26 cellular contexts compared by ENCODE assay signal in genomic region chr2:133819906-133820305, GRCh38.
A peak's percentile ranks its signal among the peaks of the same experiment; 100 is the strongest.
DNase-seq lines count a peak whose midpoint lies in the region; ATAC-seq and TF ChIP-seq lines count a peak whose summit lies in the region.
"Had no signal": no experiment of that assay in that cellular context is flagged by ENCODE, and none has a peak within 500 bp of the region (broad histone marks: within the 10 kb centered on the region; RNA-seq: fewer than 3 reads in every experiment).

No MANE protein-coding gene starts in this region.

- peaks cover 7% of the 10 kb centered on the region for H3K36me3 Mint-ChIP-seq in HFFc6 (ENCODE audit: low read depth)
- H3K36me3 Mint-ChIP-seq: CD8-positive, alpha-beta memory T cell had no signal

- H3K27ac ChIP-seq in AG04450 (ENCODE audit: low read depth, low read length) = peak overlapping the region; percentile 33
- H3K27ac ChIP-seq: GM23248, hepatocyte, psoas muscle had no signal

- peaks cover 71% of the 10 kb centered on the region for H3K4me1 Mint-ChIP-seq in HFFc6 (ENCODE audit: low read depth)
- H3K4me1 Mint-ChIP-seq: CD8-positive, alpha-beta memory T cell had no signal

- H3K27me3 Mint-ChIP-seq in HFFc6 (ENCODE audit: insufficient read depth) = no peaks in the 10 kb centered on the region

- no peaks in the 10 kb centered on the region for H3K27me3 ChIP-seq in AG04450 (ENCODE audit: control insufficient read depth, insufficient read depth, low read length)
- H3K27me3 ChIP-seq: hepatocyte had no signal

- POLR2A ChIA-PET in AG04450 (lab: Yijun Ruan, JAX) = no interaction called here

- DNase-seq in AG04450 (ENCODE audit: low read depth, low spot score) = no peak
- no peak for DNase-seq in HFFc6
- peak; percentile 10 for DNase-seq in SK-MEL-5 (ENCODE audit: low read depth, low spot score)
- peak; percentile 22 for DNase-seq in fibroblast of the aortic adventitia (ENCODE audit: low read depth)
- no peak for DNase-seq in activated CD4-positive, CD25-positive, alpha-beta regulatory T cell treated with anti-CD3 and anti-CD28 coated beads, Interleukin-2, amount 50 U/mL, for 72 hours
- no peak for DNase-seq in AML-193 (lab: John Stamatoyannopoulos, UW)
- DNase-seq in amniotic stem cell (lab: John Stamatoyannopoulos, UW) = no peak
- DNase-seq: activated naive CD4-positive, alpha-beta T cell treated with anti-CD3 and anti-CD28 coated beads, Interleukin-2, amount 50 U/mL, for 16 hours; anterior cingulate cortex; CD8-positive, alpha-beta memory T cell; central memory CD4-positive, alpha-beta T cell; DMS79; GM23248; NCI-H1436 treated with DMSO at 0.1 percent for 48 hours; NCI-H2171 treated with DMSO at 0.1 percent for 48 hours; NCI-H526 treated with DMSO at 0.1 percent for 48 hours; psoas muscle; Right ventricle myocardium superior; small intestine; stimulated activated CD4-positive, alpha-beta T cell treated with anti-CD3 and anti-CD28 coated beads, Interleukin-2, amount 100 ng/mL, for 48 hours; stimulated activated naive CD4-positive, alpha-beta T cell treated with Interleukin-2 at 50 U/mL for 16 hours; SW 1271 had no signal

- H3K27ac Mint-ChIP-seq in HFFc6 = peak overlapping the region; percentile 19; the same call in 1 of the 2 replicates
- H3K27ac Mint-ChIP-seq: CD8-positive, alpha-beta memory T cell had no signal

- H3K4me3 ChIP-seq in AG04450 (ENCODE audit: low read depth, low read length) (no peak overlapping the region), fibroblast of the aortic adventitia (ENCODE audit: low read depth, low read length) (no peak overlapping the region)
- H3K4me3 ChIP-seq: GM23248, hepatocyte, K562, psoas muscle had no signal

- no peak overlapping the region for H3K4me3 Mint-ChIP-seq in HFFc6
- H3K4me3 Mint-ChIP-seq: CD8-positive, alpha-beta memory T cell; neural crest cell had no signal

- no peaks in the 10 kb centered on the region for H3K9me3 ChIP-seq in AG04450 (ENCODE audit: control insufficient read depth, insufficient read depth, low read length)
- H3K9me3 ChIP-seq: psoas muscle had no signal

- H3K9me3 Mint-ChIP-seq in HFFc6 = no peaks in the 10 kb centered on the region
- H3K9me3 Mint-ChIP-seq: CD8-positive, alpha-beta memory T cell; neural crest cell had no signal

- in situ Hi-C loops in SK-MEL-5 (cut with HindIII; ENCODE audit: low pct_unique_long_range_greater_than_20kb, low sequenced_read_pairs) = no loop called here

- TF ChIP-seq CTCF in AG04450 (IDR thresholded peaks at IDR 0.05; ENCODE audit: low read depth, low read length) = no peak
- TF ChIP-seq CTCF in HFFc6 (IDR thresholded peaks at IDR 0.05) = no peak
- no peak for TF ChIP-seq CTCF in fibroblast of the aortic adventitia (IDR thresholded peaks at IDR 0.05; ENCODE audit: insufficient read depth, low read length)

- ATAC-seq in HG03457 (IDR thresholded peaks at IDR 0.05; ENCODE audit: unreplicated experiment) = no peak
- ATAC-seq: K562, psoas muscle had no signal

- CTCF ChIA-PET in AG04450 (lab: Charles Lee) = interaction anchor here (0.6 kb wide), 1 partner anchor 10 kb away, joined by 3 read pairs; no protein-coding TSS in a partner anchor

Comparison
In these comparisons a context has a peak if more than half of its experiments do, and no peak if none do; other contexts are left out.
1. DNase-seq: peak in SK-MEL-5 (single experiment) and fibroblast of the aortic adventitia (single experiment); none in AG04450 (single experiment), HFFc6 (single experiment), activated CD4-positive, CD25-positive, alpha-beta regulatory T cell treated with anti-CD3 and anti-CD28 coated beads, Interleukin-2, amount 50 U/mL, for 72 hours (single experiment), AML-193 (0 of 2) and amniotic stem cell (single experiment).